Comparison of ENCODE assay signal across 11 cellular contexts in genomic region chr14:91351508-91351853, GRCh38.
A peak's percentile ranks its signal among the peaks of the same experiment; 100 is the strongest.
DNase-seq lines count a peak whose midpoint lies in the region; ATAC-seq and TF ChIP-seq lines count a peak whose summit lies in the region.
"Had no signal": no experiment of that assay in that cellular context is flagged by ENCODE, and none has a peak within 500 bp of the region (broad histone marks: within the 10 kb centered on the region; RNA-seq: fewer than 3 reads in every experiment).

No MANE protein-coding gene starts in this region.

- H3K4me1 Mint-ChIP-seq in activated CD4-positive, alpha-beta T cell treated with anti-CD3 and anti-CD28 coated beads, Interleukin-2, amount 10 ng/mL, durations not matched to agents 24 days and 14 days: peaks cover 85% of the 10 kb centered on the region

- H3K4me3 Mint-ChIP-seq in activated CD4-positive, alpha-beta T cell treated with anti-CD3 and anti-CD28 coated beads, Interleukin-2, amount 10 ng/mL, durations not matched to agents 24 days and 14 days: peak overlapping the region; percentile 80

- intact Hi-C loops in activated CD4-positive, alpha-beta T cell treated with anti-CD3 and anti-CD28 coated beads, Interleukin-2, amount 10 ng/mL, durations not matched to agents 24 days and 14 days (cut with micrococcal nuclease): no loop called here

- peaks cover 31% of the 10 kb centered on the region for H3K36me3 Mint-ChIP-seq in activated CD4-positive, alpha-beta T cell treated with anti-CD3 and anti-CD28 coated beads, Interleukin-2, amount 10 ng/mL, durations not matched to agents 24 days and 14 days (ENCODE audit: low read depth)

- no peaks in the 10 kb centered on the region for H3K36me3 ChIP-seq in esophagus (ENCODE audit: control insufficient read depth in 2 of 2, insufficient read depth in 2 of 2, low read length in 1 of 2)
- H3K36me3 ChIP-seq in brain microvascular endothelial cell (replicated peaks): no peaks in the 10 kb centered on the region
- H3K36me3 ChIP-seq: heart left ventricle, suprapubic skin had no signal

- H3K27me3 Mint-ChIP-seq in activated CD4-positive, alpha-beta T cell treated with anti-CD3 and anti-CD28 coated beads, Interleukin-2, amount 10 ng/mL, durations not matched to agents 24 days and 14 days: no peaks in the 10 kb centered on the region

- 44 to 54% methylated on average over 10 of the region's 10 CpGs for WGBS in esophagus, 2 donors

- POLR2A ChIA-PET in RWPE1 (lab: Yijun Ruan, JAX; ENCODE audit: low non-redundant PET): no interaction called here

- peaks cover 5 to 14% of the 10 kb centered on the region in 2 donors for H3K4me1 ChIP-seq in esophagus (ENCODE audit: control insufficient read depth in 2 of 2, insufficient read depth in 2 of 2, low read length in 1 of 2)

- H3K27ac Mint-ChIP-seq in activated CD4-positive, alpha-beta T cell treated with anti-CD3 and anti-CD28 coated beads, Interleukin-2, amount 10 ng/mL, durations not matched to agents 24 days and 14 days: peak overlapping the region; percentile 94

- H3K27ac ChIP-seq in RWPE1 (peak overlapping the region; percentile 73), esophagus (ENCODE audit: low read depth in 2 of 2, low read length in 1 of 2) (peak overlapping the region; percentile 10 to 58), skin epidermis (peak overlapping the region in 12 of 21 experiments; percentile 6 to 81 (median 40)), brain microvascular endothelial cell (no peak overlapping the region)
- H3K27ac ChIP-seq: suprapubic skin had no signal

- no peak for DNase-seq in activated CD4-positive, alpha-beta T cell treated with anti-CD3 and anti-CD28 coated beads, Interleukin-2, amount 10 ng/mL, durations not matched to agents 24 days and 14 days
- DNase-seq in activated CD4-positive, alpha-beta T cell treated with anti-CD3 and anti-CD28 coated beads for 4 hours: no peak
- no peak for DNase-seq in RWPE1 (ENCODE audit: low spot score)
- DNase-seq in brain microvascular endothelial cell: no peak
- DNase-seq in NCI-H446 (lab: John Stamatoyannopoulos, UW): no peak
- DNase-seq: NCI-H748 treated with DMSO at 0.1 percent for 48 hours had no signal

- no peaks in the 10 kb centered on the region for H3K9me3 Mint-ChIP-seq in activated CD4-positive, alpha-beta T cell treated with anti-CD3 and anti-CD28 coated beads, Interleukin-2, amount 10 ng/mL, durations not matched to agents 24 days and 14 days

- no peak for ATAC-seq in HG03432 (IDR thresholded peaks at IDR 0.05; ENCODE audit: unreplicated experiment)

- H3K27me3 ChIP-seq in esophagus (ENCODE audit: control insufficient read depth in 1 of 2, insufficient read depth in 2 of 2, low read length in 2 of 2): no peaks in the 10 kb centered on the region
- H3K27me3 ChIP-seq in brain microvascular endothelial cell (replicated peaks): no peaks in the 10 kb centered on the region
- H3K27me3 ChIP-seq: suprapubic skin had no signal

- TF ChIP-seq CTCF in RWPE1 (conservative IDR thresholded peaks at IDR 0.05; ENCODE audit: low read depth) (no peak), brain microvascular endothelial cell (IDR thresholded peaks at IDR 0.05; ENCODE audit: low read depth, low read length, missing control alignments) (no peak)

- CTCF ChIA-PET in RWPE1 (lab: Yijun Ruan, JAX): no interaction called here

- H3K9me3 ChIP-seq in esophagus (ENCODE audit: control insufficient read depth in 2 of 2, insufficient read depth in 1 of 2, low read depth in 1 of 2, low read length in 1 of 2): no peaks in the 10 kb centered on the region
- H3K9me3 ChIP-seq: heart left ventricle, suprapubic skin had no signal

- H3K4me3 ChIP-seq in esophagus (ENCODE audit: low read depth in 1 of 2, low read length in 2 of 2) (peak overlapping the region in 1 of 2 donors; percentile 34), skin epidermis (peak overlapping the region in 1 of 7 experiments; percentile 11), brain microvascular endothelial cell (ENCODE audit: low read depth, low read length) (no peak overlapping the region)
- H3K4me3 ChIP-seq: suprapubic skin had no signal

- in situ Hi-C loops in brain microvascular endothelial cell (cut with HindIII; ENCODE audit: low pct_ligation_motif_present, low sequenced_read_pairs): no loop called here
